Comparison of ENCODE assay signal across 18 cellular contexts in the genomic region with DNA sequence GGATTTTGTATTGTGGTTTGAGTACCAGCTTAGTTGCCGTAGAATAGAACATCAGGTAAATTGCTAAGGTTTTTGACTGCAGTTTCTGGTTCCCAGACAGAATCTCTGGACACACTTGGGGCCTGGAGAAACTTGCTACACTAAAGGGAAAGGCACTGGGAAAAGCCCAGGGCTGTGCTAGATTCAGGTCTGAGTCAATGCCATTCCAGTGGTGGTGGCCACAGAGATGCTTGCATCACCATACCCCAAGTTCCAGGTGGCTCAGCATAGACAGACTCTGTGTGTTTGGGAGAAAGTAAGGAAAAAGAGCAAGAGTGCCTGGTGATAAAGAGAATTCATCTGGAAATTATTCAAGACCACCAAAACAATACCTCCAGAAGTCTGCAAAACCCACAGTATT.
"Had no signal": no experiment of that assay in that cellular context is flagged by ENCODE, and none has a peak within 500 bp of the region (broad histone marks: within the 10 kb centered on the region; RNA-seq: fewer than 3 reads in every experiment).

No MANE protein-coding gene starts in this region.

- H3K4me1 ChIP-seq: gastroesophageal sphincter, left ventricle myocardium inferior, parathyroid adenoma, tibial nerve, vagina had no signal

- H3K4me3 ChIP-seq: gastroesophageal sphincter, left ventricle myocardium inferior, tibial nerve, vagina had no signal

- H3K27me3 ChIP-seq: brain microvascular endothelial cell, gastroesophageal sphincter, neutrophil, tibial nerve, vagina had no signal

- H2AFZ ChIP-seq: parathyroid adenoma had no signal

- DNase-seq: activated CD4-positive, alpha-beta T cell treated with anti-CD3 and anti-CD28 coated beads, Interleukin-2, amount 50 U/mL, for 1 hour; activated CD8-positive, alpha-beta memory T cell treated with anti-CD3 and anti-CD28 coated beads for 24 hours; activated naive CD8-positive, alpha-beta T cell treated with anti-CD3 and anti-CD28 coated beads for 36 hours; brain microvascular endothelial cell; cerebellar nuclear complex; effector memory CD4-positive, alpha-beta T cell; islet precursor cell; left ventricle myocardium inferior; natural killer cell; retina; stimulated activated CD4-positive, alpha-beta T cell treated with anti-CD3 and anti-CD28 coated beads, Interleukin-15, amount 100 ng/mL, for 24 hours; stimulated activated CD4-positive, alpha-beta T cell treated with anti-CD3 and anti-CD28 coated beads, Interleukin-4, amount 100 ng/mL, for 24 hours; stimulated activated naive CD4-positive, alpha-beta T cell treated with Interleukin-2 at 50 U/mL for 16 hours had no signal

- ATAC-seq: gastroesophageal sphincter, natural killer cell had no signal

- H3K36me3 ChIP-seq: brain microvascular endothelial cell, gastroesophageal sphincter, left ventricle myocardium inferior, neutrophil, tibial nerve, vagina had no signal

- H3K79me2 ChIP-seq: parathyroid adenoma had no signal

- H3K9me3 ChIP-seq: neutrophil, vagina had no signal

- H3K9ac ChIP-seq: parathyroid adenoma had no signal

- H3K27ac ChIP-seq: brain microvascular endothelial cell, gastroesophageal sphincter, left ventricle myocardium inferior, neutrophil, parathyroid adenoma, tibial nerve, vagina had no signal
